10 cellular contexts compared by ENCODE assay signal in genomic region chr4:107734120-107734519, GRCh38. TPM values are rescaled to one million over a fixed set of nuclear protein-coding genes. Genes with fewer than 3 reads are reported as not detected.
A peak's percentile ranks its signal among the peaks of the same experiment; 100 is the strongest.
DNase-seq lines count a peak whose midpoint lies in the region; ATAC-seq and TF ChIP-seq lines count a peak whose summit lies in the region.
"Had no signal": no experiment of that assay in that cellular context is flagged by ENCODE, and none has a peak within 500 bp of the region (broad histone marks: within the 10 kb centered on the region; RNA-seq: fewer than 3 reads in every experiment).

No MANE protein-coding gene starts in this region.

- H3K36me3 Mint-ChIP-seq in activated CD4-positive, alpha-beta memory T cell treated with anti-CD3 and anti-CD28 coated beads, Interleukin-2, amount 10 ng/mL, durations not matched to agents 7 days and 5 days (ENCODE audit: low read depth), result no peaks in the 10 kb centered on the region
- H3K36me3 Mint-ChIP-seq: T-cell had no signal

- intact Hi-C loops in testis (cut with DNase I; ENCODE audit: low total_unique reads), result no loop called here

- no peak for TF ChIP-seq POLR2A in testis (IDR thresholded peaks at IDR 0.05)

- DNase-seq in NCI-H748 treated with DMSO at 0.1 percent for 48 hours (lab: John Stamatoyannopoulos, UW), result peak; percentile 15
- peak; percentile 21 for DNase-seq in hepatic stellate cell (ENCODE audit: low spot score)
- DNase-seq in testis, result no peak
- no peak for DNase-seq in activated CD4-positive, alpha-beta memory T cell treated with anti-CD3 and anti-CD28 coated beads, Interleukin-2, amount 10 ng/mL, durations not matched to agents 7 days and 5 days
- DNase-seq: stimulated activated CD4-positive, alpha-beta T cell treated with anti-CD3 and anti-CD28 coated beads, Interleukin-4, amount 100 ng/mL, for 1 hour; T-cell had no signal

- no peaks in the 10 kb centered on the region for H3K4me1 Mint-ChIP-seq in activated CD4-positive, alpha-beta memory T cell treated with anti-CD3 and anti-CD28 coated beads, Interleukin-2, amount 10 ng/mL, durations not matched to agents 7 days and 5 days
- H3K4me1 Mint-ChIP-seq: T-cell had no signal

- 71 to 73% methylated on average over 3 of the region's 3 CpGs for WGBS in testis, 2 donors

- H3K27ac ChIP-seq in C4-2B, result no peak overlapping the region
- H3K27ac ChIP-seq in testis, result no peak overlapping the region

- H3K27me3 ChIP-seq in testis, result no peaks in the 10 kb centered on the region

- no peaks in the 10 kb centered on the region for H3K4me1 ChIP-seq in testis

- H3K9me3 Mint-ChIP-seq in activated CD4-positive, alpha-beta memory T cell treated with anti-CD3 and anti-CD28 coated beads, Interleukin-2, amount 10 ng/mL, durations not matched to agents 7 days and 5 days, result no peaks in the 10 kb centered on the region
- H3K9me3 Mint-ChIP-seq: T-cell had no signal

- no peak overlapping the region for H3K27ac Mint-ChIP-seq in activated CD4-positive, alpha-beta memory T cell treated with anti-CD3 and anti-CD28 coated beads, Interleukin-2, amount 10 ng/mL, durations not matched to agents 7 days and 5 days
- H3K27ac Mint-ChIP-seq: T-cell had no signal

- H3K4me3 ChIP-seq in testis, result no peak overlapping the region

- POLR2A ChIA-PET in activated CD4-positive, alpha-beta memory T cell treated with anti-CD3 and anti-CD28 coated beads, Interleukin-2, amount 10 ng/mL, durations not matched to agents 7 days and 5 days (lab: Charles Lee), result no interaction called here

- no peaks in the 10 kb centered on the region for H3K9me3 ChIP-seq in testis

- H3K4me3 Mint-ChIP-seq in activated CD4-positive, alpha-beta memory T cell treated with anti-CD3 and anti-CD28 coated beads, Interleukin-2, amount 10 ng/mL, durations not matched to agents 7 days and 5 days, result no peak overlapping the region
- H3K4me3 Mint-ChIP-seq: T-cell had no signal

- no peaks in the 10 kb centered on the region for H3K36me3 ChIP-seq in testis (ENCODE audit: low read depth, missing control alignments)

- TF ChIP-seq CTCF in C4-2B (conservative IDR thresholded peaks at IDR 0.05) (peak; percentile 35), testis (IDR thresholded peaks at IDR 0.05) (no peak)

- H3K27me3 Mint-ChIP-seq in activated CD4-positive, alpha-beta memory T cell treated with anti-CD3 and anti-CD28 coated beads, Interleukin-2, amount 10 ng/mL, durations not matched to agents 7 days and 5 days, result no peaks in the 10 kb centered on the region
- H3K27me3 Mint-ChIP-seq: T-cell had no signal

- peak; percentile 31 for ATAC-seq in GM19463 (IDR thresholded peaks at IDR 0.05; ENCODE audit: unreplicated experiment)
- ATAC-seq in activated CD4-positive, CD25-positive, alpha-beta regulatory T cell treated with anti-CD3 and anti-CD28 coated beads, Interleukin-2, amount 50 U/mL, for 24 hours, result no peak
- no peak for ATAC-seq in HG03469 (IDR thresholded peaks at IDR 0.05; ENCODE audit: unreplicated experiment)
- ATAC-seq: T-cell had no signal

- CTCF ChIA-PET in activated CD4-positive, alpha-beta memory T cell treated with anti-CD3 and anti-CD28 coated beads, Interleukin-2, amount 10 ng/mL, durations not matched to agents 7 days and 5 days (lab: Charles Lee), result interaction anchor here (1.6 to 3.7 kb wide), 2 partner anchors 13 to 14 kb away, joined by 5 to 15 read pairs; partner anchors contain the start of gene PAPSS1

RNA-seq across cellular contexts. Expression of gene PAPSS1, which starts 14.1 kb away (rescaled TPM):
- total RNA-seq in testis, result 10 to 100 TPM; 32.8 to 42.4 TPM
- 33.6 TPM for polyA plus RNA-seq in testis (ENCODE audit: insufficient read depth, low read depth, low replicate concordance)
- total RNA-seq in activated CD4-positive, alpha-beta memory T cell treated with anti-CD3 and anti-CD28 coated beads, Interleukin-2, amount 10 ng/mL, durations not matched to agents 7 days and 5 days, result 10 to 100 TPM; 28.1 to 28.6 TPM

Comparison
In these comparisons a context has a peak if more than half of its experiments do, and no peak if none do; other contexts are left out.
1. DNase-seq: peak in NCI-H748 treated with DMSO at 0.1 percent for 48 hours (single experiment) and hepatic stellate cell (single experiment); none in testis (single experiment) and activated CD4-positive, alpha-beta memory T cell treated with anti-CD3 and anti-CD28 coated beads, Interleukin-2, amount 10 ng/mL, durations not matched to agents 7 days and 5 days (single experiment).